Comparison of ENCODE assay signal across 2 cellular contexts in the genomic region with DNA sequence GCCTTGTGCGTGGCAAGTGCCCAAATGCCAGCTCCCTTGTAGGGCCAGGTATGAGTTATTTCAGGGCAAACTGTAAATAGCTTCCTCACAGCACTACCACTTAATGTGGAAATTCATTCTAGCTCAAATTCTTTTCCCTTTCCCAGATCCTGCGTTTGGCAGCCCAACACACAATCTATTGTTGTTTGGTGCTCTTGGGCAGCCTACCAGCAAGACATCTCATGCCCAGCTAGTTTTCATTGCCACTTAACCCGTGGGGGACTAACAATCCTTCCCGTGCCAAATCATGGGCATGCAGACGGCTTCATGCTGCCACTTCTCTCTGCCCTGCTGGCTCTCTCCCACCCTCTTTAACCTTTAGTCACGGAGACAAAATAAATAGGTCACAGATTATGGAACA.
TF ChIP-seq lines count a peak whose summit lies in the region.

No MANE protein-coding gene starts in this region.

TF ChIP-seq in GM23338, 12 proteins besides CTCF, POLR2A, EP300 and RAD21:
- TF ChIP-seq ZNF114 (CRISPR knock-in tag; IDR thresholded peaks at IDR 0.05) (no peak), JUNB (IDR thresholded peaks at IDR 0.05; ENCODE audit: unreplicated experiment) (no peak), ZNF331 (CRISPR knock-in tag; IDR thresholded peaks at IDR 0.05; ENCODE audit: low read depth) (no peak), POLR2AphosphoS5 (IDR thresholded peaks at IDR 0.05; ENCODE audit: low read depth) (no peak)
TF ChIP-seq in GM23338: peak in this region for 0.

TF ChIP-seq in H1, 55 proteins besides CTCF, POLR2A, EP300 and RAD21:
- TF ChIP-seq POU5F1 (IDR thresholded peaks at IDR 0.05; ENCODE audit: low read depth, low read length) (no peak), CHD7 (IDR thresholded peaks at IDR 0.05; ENCODE audit: insufficient replicate concordance, low read length) (no peak), SIRT6 (IDR thresholded peaks at IDR 0.05; ENCODE audit: low read length) (no peak), ZNF274 (IDR thresholded peaks at IDR 0.05; ENCODE audit: borderline replicate concordance, extremely low read depth, low read length) (no peak), HDAC6 (IDR thresholded peaks at IDR 0.05; ENCODE audit: low read depth, low read length) (no peak), BACH1 (IDR thresholded peaks at IDR 0.05; ENCODE audit: low read length) (no peak), SP4 (IDR thresholded peaks at IDR 0.05; ENCODE audit: low read length) (no peak)
- TF ChIP-seq, protein P1, sequence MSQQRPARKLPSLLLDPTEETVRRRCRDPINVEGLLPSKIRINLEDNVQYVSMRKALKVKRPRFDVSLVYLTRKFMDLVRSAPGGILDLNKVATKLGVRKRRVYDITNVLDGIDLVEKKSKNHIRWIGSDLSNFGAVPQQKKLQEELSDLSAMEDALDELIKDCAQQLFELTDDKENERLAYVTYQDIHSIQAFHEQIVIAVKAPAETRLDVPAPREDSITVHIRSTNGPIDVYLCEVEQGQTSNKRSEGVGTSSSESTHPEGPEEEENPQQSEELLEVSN (IDR thresholded peaks at IDR 0.05), result no peak
TF ChIP-seq in H1: peak in this region for 0.
